In genomic region chr6:34969662-34970265, GRCh38 we compare ENCODE assay signal across 1 cellular context.
TF ChIP-seq lines count a peak whose summit lies in the region.

No MANE protein-coding gene starts in this region.

TF ChIP-seq in K562, 482 proteins besides CTCF, POLR2A, EP300 and RAD21 (continued from another document and continues in another):
- TF ChIP-seq, protein P1, sequence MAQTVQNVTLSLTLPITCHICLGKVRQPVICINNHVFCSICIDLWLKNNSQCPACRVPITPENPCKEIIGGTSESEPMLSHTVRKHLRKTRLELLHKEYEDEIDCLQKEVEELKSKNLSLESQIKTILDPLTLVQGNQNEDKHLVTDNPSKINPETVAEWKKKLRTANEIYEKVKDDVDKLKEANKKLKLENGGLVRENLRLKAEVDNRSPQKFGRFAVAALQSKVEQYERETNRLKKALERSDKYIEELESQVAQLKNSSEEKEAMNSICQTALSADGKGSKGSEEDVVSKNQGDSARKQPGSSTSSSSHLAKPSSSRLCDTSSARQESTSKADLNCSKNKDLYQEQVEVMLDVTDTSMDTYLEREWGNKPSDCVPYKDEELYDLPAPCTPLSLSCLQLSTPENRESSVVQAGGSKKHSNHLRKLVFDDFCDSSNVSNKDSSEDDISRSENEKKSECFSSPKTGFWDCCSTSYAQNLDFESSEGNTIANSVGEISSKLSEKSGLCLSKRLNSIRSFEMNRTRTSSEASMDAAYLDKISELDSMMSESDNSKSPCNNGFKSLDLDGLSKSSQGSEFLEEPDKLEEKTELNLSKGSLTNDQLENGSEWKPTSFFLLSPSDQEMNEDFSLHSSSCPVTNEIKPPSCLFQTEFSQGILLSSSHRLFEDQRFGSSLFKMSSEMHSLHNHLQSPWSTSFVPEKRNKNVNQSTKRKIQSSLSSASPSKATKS (CRISPR knock-in tag; IDR thresholded peaks at IDR 0.05): no peak
- peak; percentile 57; the same call in 1 of the 2 replicates for TF ChIP-seq FOSL1 (tag; conservative IDR thresholded peaks at IDR 0.05)
- no peak for TF ChIP-seq ZNF57 (CRISPR knock-in tag; IDR thresholded peaks at IDR 0.05)
- no peak for TF ChIP-seq SREBF1 (IDR thresholded peaks at IDR 0.05; ENCODE audit: borderline replicate concordance, low read depth, low read length)
- TF ChIP-seq, protein P2, sequence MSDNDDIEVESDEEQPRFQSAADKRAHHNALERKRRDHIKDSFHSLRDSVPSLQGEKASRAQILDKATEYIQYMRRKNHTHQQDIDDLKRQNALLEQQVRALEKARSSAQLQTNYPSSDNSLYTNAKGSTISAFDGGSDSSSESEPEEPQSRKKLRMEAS (CRISPR knock-in tag; IDR thresholded peaks at IDR 0.05): 0 out of 2 replicates have a peak, but pooled peaks have one; percentile 25
- 0 out of 2 replicates have a peak, but pooled peaks have one; percentile 16 for TF ChIP-seq MTA2 (IDR thresholded peaks at IDR 0.05; ENCODE audit: low read depth)
- no peak for TF ChIP-seq EHMT2 (IDR thresholded peaks at IDR 0.05)
- 0 out of 2 replicates have a peak, but pooled peaks have one; percentile 21 for TF ChIP-seq CTBP1 (IDR thresholded peaks at IDR 0.05; ENCODE audit: borderline replicate concordance)
- no peak for TF ChIP-seq HDAC8 (tag; IDR thresholded peaks at IDR 0.05)
- no peak for TF ChIP-seq CHD4 (IDR thresholded peaks at IDR 0.05; ENCODE audit: insufficient read depth, insufficient replicate concordance, low read depth, low read length, poor library complexity, severe bottlenecking)
- TF ChIP-seq KAT7 (CRISPR knock-in tag; IDR thresholded peaks at IDR 0.05; ENCODE audit: borderline replicate concordance): no peak
- TF ChIP-seq ZNF408 (CRISPR knock-in tag; IDR thresholded peaks at IDR 0.05; ENCODE audit: low read depth): no peak
- TF ChIP-seq ARNT (IDR thresholded peaks at IDR 0.05): no peak
- peak; percentile 94 for TF ChIP-seq MAFG (tag; conservative IDR thresholded peaks at IDR 0.05)
- no peak for TF ChIP-seq POLR3G (IDR thresholded peaks at IDR 0.05; ENCODE audit: extremely low read depth, insufficient read length, insufficient replicate concordance)
- TF ChIP-seq ZNF609 (CRISPR knock-in tag; IDR thresholded peaks at IDR 0.05; ENCODE audit: borderline replicate concordance): no peak
- TF ChIP-seq GABPA (tag; conservative IDR thresholded peaks at IDR 0.05; ENCODE audit: low read depth): no peak
- TF ChIP-seq TCF3 (CRISPR knock-in tag; IDR thresholded peaks at IDR 0.05): peak; percentile 71
- TF ChIP-seq ZNF551 (CRISPR knock-in tag; IDR thresholded peaks at IDR 0.05): no peak
- no peak for TF ChIP-seq ARID2 (IDR thresholded peaks at IDR 0.05)
- TF ChIP-seq STAT5A (IDR thresholded peaks at IDR 0.05; ENCODE audit: borderline replicate concordance, low read length): peak; percentile 56; the same call in 1 of the 2 replicates
- TF ChIP-seq RCOR1 (IDR thresholded peaks at IDR 0.05; ENCODE audit: borderline replicate concordance in 1 of 2, low read depth in 2 of 2, low read length in 2 of 2): no peak
- TF ChIP-seq MTA1 (IDR thresholded peaks at IDR 0.05; ENCODE audit: borderline replicate concordance): no peak
- no peak for TF ChIP-seq LARP7 (IDR thresholded peaks at IDR 0.05)
- TF ChIP-seq, protein P3, sequence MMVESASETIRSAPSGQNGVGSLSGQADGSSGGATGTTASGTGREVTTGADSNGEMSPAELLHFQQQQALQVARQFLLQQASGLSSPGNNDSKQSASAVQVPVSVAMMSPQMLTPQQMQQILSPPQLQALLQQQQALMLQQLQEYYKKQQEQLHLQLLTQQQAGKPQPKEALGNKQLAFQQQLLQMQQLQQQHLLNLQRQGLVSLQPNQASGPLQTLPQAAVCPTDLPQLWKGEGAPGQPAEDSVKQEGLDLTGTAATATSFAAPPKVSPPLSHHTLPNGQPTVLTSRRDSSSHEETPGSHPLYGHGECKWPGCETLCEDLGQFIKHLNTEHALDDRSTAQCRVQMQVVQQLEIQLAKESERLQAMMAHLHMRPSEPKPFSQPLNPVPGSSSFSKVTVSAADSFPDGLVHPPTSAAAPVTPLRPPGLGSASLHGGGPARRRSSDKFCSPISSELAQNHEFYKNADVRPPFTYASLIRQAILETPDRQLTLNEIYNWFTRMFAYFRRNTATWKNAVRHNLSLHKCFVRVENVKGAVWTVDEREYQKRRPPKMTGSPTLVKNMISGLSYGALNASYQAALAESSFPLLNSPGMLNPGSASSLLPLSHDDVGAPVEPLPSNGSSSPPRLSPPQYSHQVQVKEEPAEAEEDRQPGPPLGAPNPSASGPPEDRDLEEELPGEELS (CRISPR knock-in tag; IDR thresholded peaks at IDR 0.05; ENCODE audit: borderline replicate concordance): no peak
- no peak for TF ChIP-seq MYBL2 (IDR thresholded peaks at IDR 0.05; ENCODE audit: low read depth)
- TF ChIP-seq MYBL2 (CRISPR knock-in tag; IDR thresholded peaks at IDR 0.05; ENCODE audit: borderline replicate concordance): no peak
- no peak for TF ChIP-seq MLX (CRISPR knock-in tag; conservative IDR thresholded peaks at IDR 0.05)
- no peak for TF ChIP-seq POLR2AphosphoS2 (IDR thresholded peaks at IDR 0.05; ENCODE audit: low read length)
- no peak for TF ChIP-seq ZNF274 (IDR thresholded peaks at IDR 0.05; ENCODE audit: borderline replicate concordance, low read depth, low read length)
- TF ChIP-seq XRCC4 (IDR thresholded peaks at IDR 0.05; ENCODE audit: extremely low read depth, insufficient read depth, insufficient read length): no peak
- TF ChIP-seq ATF3 (IDR thresholded peaks at IDR 0.05): peak; percentile 73; the same call in 1 of the 2 replicates
- TF ChIP-seq ATF3 (CRISPR knock-in tag; conservative IDR thresholded peaks at IDR 0.05): no peak
- TF ChIP-seq RBM15 (IDR thresholded peaks at IDR 0.05; ENCODE audit: insufficient read depth, low read length): no peak
- TF ChIP-seq POLR3A (IDR thresholded peaks at IDR 0.05; ENCODE audit: borderline replicate concordance, extremely low read depth, insufficient read depth, insufficient read length): no peak
- no peak for TF ChIP-seq EP400 (IDR thresholded peaks at IDR 0.05)
- no peak for TF ChIP-seq SIN3B (IDR thresholded peaks at IDR 0.05; ENCODE audit: low read depth)
- no peak for TF ChIP-seq LCOR (CRISPR knock-in tag; IDR thresholded peaks at IDR 0.05)
- peak; percentile 61; the same call in 1 of the 2 replicates for TF ChIP-seq SMAD4 (CRISPR knock-in tag; conservative IDR thresholded peaks at IDR 0.05)
- TF ChIP-seq, protein P4, sequence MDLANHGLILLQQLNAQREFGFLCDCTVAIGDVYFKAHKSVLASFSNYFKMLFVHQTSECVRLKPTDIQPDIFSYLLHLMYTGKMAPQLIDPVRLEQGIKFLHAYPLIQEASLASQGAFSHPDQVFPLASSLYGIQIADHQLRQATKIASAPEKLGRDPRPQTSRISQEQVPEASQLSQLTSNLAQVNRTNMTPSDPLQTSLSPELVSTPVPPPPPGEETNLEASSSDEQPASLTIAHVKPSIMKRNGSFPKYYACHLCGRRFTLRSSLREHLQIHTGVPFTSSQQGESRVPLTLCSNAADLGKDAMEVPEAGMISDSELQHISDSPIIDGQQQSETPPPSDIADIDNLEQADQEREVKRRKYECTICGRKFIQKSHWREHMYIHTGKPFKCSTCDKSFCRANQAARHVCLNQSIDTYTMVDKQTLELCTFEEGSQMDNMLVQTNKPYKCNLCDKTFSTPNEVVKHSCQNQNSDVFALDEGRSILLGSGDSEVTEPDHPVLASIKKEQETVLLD (IDR thresholded peaks at IDR 0.05): no peak
- peak; percentile 72 for TF ChIP-seq CBFA2T3 (IDR thresholded peaks at IDR 0.05)
- TF ChIP-seq TCF7L2 (IDR thresholded peaks at IDR 0.05; ENCODE audit: low read depth, low read length): no peak
- no peak for TF ChIP-seq EGR1 (conservative IDR thresholded peaks at IDR 0.05)
- TF ChIP-seq, protein P5, sequence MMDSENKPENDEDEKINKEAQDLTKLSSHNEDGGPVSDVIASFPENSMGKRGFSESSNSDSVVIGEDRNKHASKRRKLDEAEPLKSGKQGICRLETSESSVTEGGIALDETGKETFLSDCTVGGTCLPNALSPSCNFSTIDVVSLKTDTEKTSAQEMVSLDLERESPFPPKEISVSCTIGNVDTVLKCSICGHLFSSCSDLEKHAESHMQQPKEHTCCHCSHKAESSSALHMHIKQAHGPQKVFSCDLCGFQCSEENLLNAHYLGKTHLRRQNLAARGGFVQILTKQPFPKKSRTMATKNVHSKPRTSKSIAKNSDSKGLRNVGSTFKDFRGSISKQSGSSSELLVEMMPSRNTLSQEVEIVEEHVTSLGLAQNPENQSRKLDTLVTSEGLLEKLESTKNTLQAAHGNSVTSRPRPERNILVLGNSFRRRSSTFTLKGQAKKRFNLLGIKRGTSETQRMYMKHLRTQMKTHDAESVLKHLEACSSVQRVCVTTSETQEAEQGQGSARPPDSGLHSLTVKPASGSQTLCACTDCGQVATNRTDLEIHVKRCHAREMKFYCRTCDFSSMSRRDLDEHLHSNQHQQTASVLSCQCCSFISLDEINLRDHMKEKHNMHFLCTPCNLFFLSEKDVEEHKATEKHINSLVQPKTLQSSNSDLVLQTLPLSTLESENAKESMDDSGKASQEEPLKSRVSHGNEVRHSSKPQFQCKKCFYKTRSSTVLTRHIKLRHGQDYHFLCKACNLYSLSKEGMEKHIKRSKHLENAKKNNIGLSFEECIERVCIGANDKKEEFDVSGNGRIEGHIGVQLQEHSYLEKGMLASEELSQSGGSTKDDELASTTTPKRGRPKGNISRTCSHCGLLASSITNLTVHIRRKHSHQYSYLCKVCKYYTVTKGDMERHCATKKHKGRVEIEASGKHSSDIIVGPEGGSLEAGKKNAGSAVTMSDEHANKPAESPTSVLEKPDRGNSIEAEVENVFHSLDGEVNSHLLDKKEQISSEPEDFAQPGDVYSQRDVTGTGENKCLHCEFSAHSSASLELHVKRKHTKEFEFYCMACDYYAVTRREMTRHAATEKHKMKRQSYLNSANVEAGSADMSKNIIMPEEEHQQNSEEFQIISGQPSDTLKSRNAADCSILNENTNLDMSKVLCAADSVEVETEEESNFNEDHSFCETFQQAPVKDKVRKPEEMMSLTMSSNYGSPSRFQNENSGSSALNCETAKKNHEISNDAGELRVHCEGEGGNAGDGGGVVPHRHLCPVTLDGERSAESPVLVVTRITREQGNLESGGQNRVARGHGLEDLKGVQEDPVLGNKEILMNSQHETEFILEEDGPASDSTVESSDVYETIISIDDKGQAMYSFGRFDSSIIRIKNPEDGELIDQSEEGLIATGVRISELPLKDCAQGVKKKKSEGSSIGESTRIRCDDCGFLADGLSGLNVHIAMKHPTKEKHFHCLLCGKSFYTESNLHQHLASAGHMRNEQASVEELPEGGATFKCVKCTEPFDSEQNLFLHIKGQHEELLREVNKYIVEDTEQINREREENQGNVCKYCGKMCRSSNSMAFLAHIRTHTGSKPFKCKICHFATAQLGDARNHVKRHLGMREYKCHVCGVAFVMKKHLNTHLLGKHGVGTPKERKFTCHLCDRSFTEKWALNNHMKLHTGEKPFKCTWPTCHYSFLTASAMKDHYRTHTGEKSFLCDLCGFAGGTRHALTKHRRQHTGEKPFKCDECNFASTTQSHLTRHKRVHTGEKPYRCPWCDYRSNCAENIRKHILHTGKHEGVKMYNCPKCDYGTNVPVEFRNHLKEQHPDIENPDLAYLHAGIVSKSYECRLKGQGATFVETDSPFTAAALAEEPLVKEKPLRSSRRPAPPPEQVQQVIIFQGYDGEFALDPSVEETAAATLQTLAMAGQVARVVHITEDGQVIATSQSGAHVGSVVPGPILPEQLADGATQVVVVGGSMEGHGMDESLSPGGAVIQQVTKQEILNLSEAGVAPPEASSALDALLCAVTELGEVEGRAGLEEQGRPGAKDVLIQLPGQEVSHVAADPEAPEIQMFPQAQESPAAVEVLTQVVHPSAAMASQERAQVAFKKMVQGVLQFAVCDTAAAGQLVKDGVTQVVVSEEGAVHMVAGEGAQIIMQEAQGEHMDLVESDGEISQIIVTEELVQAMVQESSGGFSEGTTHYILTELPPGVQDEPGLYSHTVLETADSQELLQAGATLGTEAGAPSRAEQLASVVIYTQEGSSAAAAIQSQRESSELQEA (IDR thresholded peaks at IDR 0.05; ENCODE audit: low read depth): no peak
- TF ChIP-seq JUNB (CRISPR knock-in tag; conservative IDR thresholded peaks at IDR 0.05): no peak
- TF ChIP-seq STAG1 (CRISPR knock-in tag; IDR thresholded peaks at IDR 0.05; ENCODE audit: borderline replicate concordance): no peak
- TF ChIP-seq BRD9 (IDR thresholded peaks at IDR 0.05; ENCODE audit: low read depth, partially characterized antibody): no peak
